In genomic region chr12:56315256-56315625, GRCh38 we compare ENCODE assay signal across 8 cellular contexts. TPM values are rescaled to one million over a fixed set of nuclear protein-coding genes. Genes with fewer than 3 reads are reported as not detected.
DNase-seq lines count a peak whose midpoint lies in the region; ATAC-seq and TF ChIP-seq lines count a peak whose summit lies in the region.

No MANE protein-coding gene starts in this region.

- 6% methylated on average over 11 of the region's 11 CpGs for WGBS in mesenchymal stem cell
- WGBS in upper lobe of left lung, 2 donors: 2 to 11% methylated on average over 1 to 11 of the region's 11 CpGs

- peaks cover 33 to 40% of the 10 kb centered on the region in 2 experiments for H3K36me3 ChIP-seq in mesenchymal stem cell (ENCODE audit: control insufficient read depth in 1 of 2, insufficient read depth in 2 of 2, low read depth in 1 of 2, low read length in 2 of 2)
- H3K36me3 ChIP-seq in upper lobe of left lung: peaks cover 4 to 60% (median 21%) of the 10 kb centered on the region in 4 donors

- peak overlapping the region; percentile 88 for H3K4me2 ChIP-seq in mesenchymal stem cell (ENCODE audit: low read length, poor library complexity, severe bottlenecking)

- peak overlapping the region; percentile 13 for H2BK15ac ChIP-seq in mesenchymal stem cell (ENCODE audit: low read depth, poor library complexity, severe bottlenecking)

- peak overlapping the region; percentile 6 to 22 for H3K23ac ChIP-seq in mesenchymal stem cell (ENCODE audit: low read length in 2 of 2)

- H2BK12ac ChIP-seq in mesenchymal stem cell (ENCODE audit: low read length in 2 of 2): peak overlapping the region; percentile 66 to 86

- H4K8ac ChIP-seq in mesenchymal stem cell (ENCODE audit: low read length): peak overlapping the region; percentile 85

- no peaks in the 10 kb centered on the region for H3K9me3 ChIP-seq in mesenchymal stem cell (ENCODE audit: control insufficient read depth, low read length)
- no peaks in the 10 kb centered on the region for H3K9me3 ChIP-seq in upper lobe of left lung

- peak; percentile 18 for DNase-seq in Caki2 (ENCODE audit: low read depth)
- peak; percentile 58 for DNase-seq in NCI-H69 (lab: John Stamatoyannopoulos, UW)
- DNase-seq in coronary artery (ENCODE audit: low spot score): no peak
- no peak for DNase-seq in mesenchymal stem cell
- DNase-seq in upper lobe of left lung: peak in 1 of 2 donors; percentile 31

- peak overlapping the region; percentile 48 for H2BK5ac ChIP-seq in mesenchymal stem cell (ENCODE audit: low read depth, low read length, poor library complexity, severe bottlenecking)

- H3K4ac ChIP-seq in mesenchymal stem cell (ENCODE audit: low read depth in 1 of 2, low read length in 2 of 2): peak overlapping the region; percentile 46 to 90

- TF ChIP-seq POLR2A in upper lobe of left lung (IDR thresholded peaks at IDR 0.05): no peak

- H3K27me3 ChIP-seq in mesenchymal stem cell (ENCODE audit: control insufficient read depth in 1 of 2, insufficient read depth in 1 of 2, low read length in 2 of 2) (no peaks in the 10 kb centered on the region), upper lobe of left lung (no peaks in the 10 kb centered on the region)

- H3K27ac ChIP-seq in coronary artery: peak overlapping the region; percentile 84 to 95
- peak overlapping the region; percentile 91 for H3K27ac ChIP-seq in mesenchymal stem cell (ENCODE audit: low read length, poor library complexity, severe bottlenecking)
- peak overlapping the region; percentile 91 to 94 (median 93) for H3K27ac ChIP-seq in upper lobe of left lung

- no peak for TF ChIP-seq EP300 in upper lobe of left lung (IDR thresholded peaks at IDR 0.05)

- ATAC-seq in upper lobe of left lung (ENCODE audit: low FRiP score in 2 of 2) (peak in 1 of 2 donors; percentile 2), GM19328 (IDR thresholded peaks at IDR 0.05; ENCODE audit: unreplicated experiment) (no peak), HG02642 (IDR thresholded peaks at IDR 0.05; ENCODE audit: poor library complexity, unreplicated experiment) (no peak), GM19455 (IDR thresholded peaks at IDR 0.05; ENCODE audit: unreplicated experiment) (no peak)

- peak overlapping the region; percentile 60 for H2AFZ ChIP-seq in mesenchymal stem cell (ENCODE audit: low read depth, low read length)

- H2BK120ac ChIP-seq in mesenchymal stem cell (ENCODE audit: low read depth, low read length): peak overlapping the region; percentile 62

- H3K14ac ChIP-seq in mesenchymal stem cell (ENCODE audit: low read length in 2 of 2): peak overlapping the region in 1 of 2 experiments; percentile 91

- TF ChIP-seq CTCF in coronary artery (IDR thresholded peaks at IDR 0.05): no peak
- no peak for TF ChIP-seq CTCF in upper lobe of left lung (IDR thresholded peaks at IDR 0.05)

- peak overlapping the region; percentile 96 for H3K9ac ChIP-seq in mesenchymal stem cell (ENCODE audit: low read length)

- peak overlapping the region; percentile 93 for H3K4me3 ChIP-seq in coronary artery
- peak overlapping the region; percentile 91 to 100 for H3K4me3 ChIP-seq in mesenchymal stem cell (ENCODE audit: insufficient read depth in 1 of 2, low read depth in 1 of 2, low read length in 2 of 2)
- peak overlapping the region; percentile 84 to 92 (median 86) for H3K4me3 ChIP-seq in upper lobe of left lung

- peak overlapping the region; percentile 95 for H4K91ac ChIP-seq in mesenchymal stem cell (ENCODE audit: low read length)

- H3K18ac ChIP-seq in mesenchymal stem cell (ENCODE audit: low read depth in 1 of 2, low read length in 2 of 2): peak overlapping the region; percentile 37 to 91

- H3K79me1 ChIP-seq in mesenchymal stem cell (replicated peaks; ENCODE audit: low read length, poor library complexity, severe bottlenecking): peaks cover 11% of the 10 kb centered on the region

- H2AK5ac ChIP-seq in mesenchymal stem cell (ENCODE audit: low read length, severe bottlenecking): peak overlapping the region; percentile 86

- in situ Hi-C loops in Caki2 (cut with HindIII; ENCODE audit: low pct_unique_long_range_greater_than_20kb, low sequenced_read_pairs): no loop called here

- H3K4me1 ChIP-seq in mesenchymal stem cell (ENCODE audit: control insufficient read depth, insufficient read depth, low read depth, low read length): peaks cover 6% of the 10 kb centered on the region
- H3K4me1 ChIP-seq in upper lobe of left lung: peaks cover 13 to 19% (median 14%) of the 10 kb centered on the region in 4 donors

RNA-seq across cellular contexts. Expression of gene CNPY2, which starts 0.5 kb away (rescaled TPM):
- total RNA-seq in Caki2 (2014; rRNA removed; shearing (Covaris generic); ENCODE audit: low replicate concordance): 244 and 346 TPM in 2 replicates
- polyA plus RNA-seq in mesenchymal stem cell (2013, experiment 1 of 2): 199 TPM
- polyA plus RNA-seq in mesenchymal stem cell (2013, experiment 2 of 2): 210 TPM
- total RNA-seq in upper lobe of left lung: 100 to 1,000 TPM in 1 of 6 donors, 10 to 100 TPM in 5; 50.3 to 105 (median 61.4) TPM

RNA-seq across cellular contexts. Expression of gene CS, which starts 15.1 kb away (rescaled TPM):
- 73.6 and 84.6 TPM in 2 replicates for total RNA-seq in Caki2 (2014; rRNA removed; shearing (Covaris generic); ENCODE audit: low replicate concordance)
- polyA plus RNA-seq in mesenchymal stem cell (2013, experiment 1 of 2): 126 TPM
- polyA plus RNA-seq in mesenchymal stem cell (2013, experiment 2 of 2): 125 TPM
- 100 to 1,000 TPM in 5 of 6 donors, 10 to 100 TPM in 1; 99.9 to 201 (median 151) TPM for total RNA-seq in upper lobe of left lung

RNA-seq across cellular contexts. Expression of gene PAN2, which starts 18.6 kb away (rescaled TPM):
- total RNA-seq in Caki2 (2014; rRNA removed; shearing (Covaris generic); ENCODE audit: low replicate concordance): 29.0 and 59.6 TPM in 2 replicates
- 7.4 TPM for polyA plus RNA-seq in mesenchymal stem cell (2013, experiment 1 of 2)
- polyA plus RNA-seq in mesenchymal stem cell (2013, experiment 2 of 2): 7.1 TPM
- 100 to 1,000 TPM in 1 of 6 donors, 10 to 100 TPM in 5; 19.5 to 227 (median 74.4) TPM for total RNA-seq in upper lobe of left lung

RNA-seq across cellular contexts. Expression of gene IL23A, which starts 23.4 kb away (rescaled TPM):
- 0.32 and 0.51 TPM in 2 replicates for total RNA-seq in Caki2 (2014; rRNA removed; shearing (Covaris generic); ENCODE audit: low replicate concordance)
- 0.06 TPM for polyA plus RNA-seq in mesenchymal stem cell (2013, experiment 1 of 2)
- not detected for polyA plus RNA-seq in mesenchymal stem cell (2013, experiment 2 of 2)
- 1 to 10 TPM in 1 of 6 donors, under 1 TPM in 1, not detected in 4; 0.81 to 1.1 TPM for total RNA-seq in upper lobe of left lung

RNA-seq across cellular contexts. Expression of gene STAT2, which starts 44.7 kb away (rescaled TPM):
- total RNA-seq in Caki2 (2014; rRNA removed; shearing (Covaris generic); ENCODE audit: low replicate concordance): 89.5 and 90.1 TPM in 2 replicates
- 111 TPM for polyA plus RNA-seq in mesenchymal stem cell (2013, experiment 1 of 2)
- polyA plus RNA-seq in mesenchymal stem cell (2013, experiment 2 of 2): 103 TPM
- 100 to 1,000 TPM in 5 of 6 donors, 10 to 100 TPM in 1; 96.1 to 553 (median 178) TPM for total RNA-seq in upper lobe of left lung

Comparison
In these comparisons a context has a peak if more than half of its experiments do, and no peak if none do; other contexts are left out.
1. DNase-seq: peak in Caki2 (single experiment) and NCI-H69 (single experiment); none in coronary artery (single experiment) and mesenchymal stem cell (single experiment).
2. Peak in every context shown above with its lines, with median percentiles within 50 percentile points of each other: H3K27ac ChIP-seq and H3K4me3 ChIP-seq.